ENCODE assay signal across 11 cellular contexts in the genomic region with DNA sequence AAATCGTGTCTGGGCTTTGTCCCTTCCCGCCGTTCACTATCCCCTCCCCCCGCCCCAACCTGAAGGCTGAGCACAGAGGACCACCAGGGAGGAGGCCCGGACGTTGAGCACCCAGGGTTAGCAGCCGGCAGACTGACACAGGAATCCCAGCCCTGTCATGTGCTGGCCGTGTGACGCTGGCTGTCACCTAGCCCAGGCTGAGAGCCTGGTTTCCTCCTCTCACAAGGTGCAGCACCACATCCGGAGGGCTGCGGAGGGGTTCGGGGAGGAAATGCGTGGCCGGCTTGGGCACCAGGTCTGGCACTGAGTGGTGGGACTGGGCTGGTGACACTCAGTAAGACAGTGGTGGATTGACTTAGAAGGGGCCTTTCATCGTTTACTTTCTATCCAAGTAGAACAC. TPM values are rescaled to one million over a fixed set of nuclear protein-coding genes. Genes with fewer than 3 reads are reported as not detected.
DNase-seq lines count a peak whose midpoint lies in the region; ATAC-seq and TF ChIP-seq lines count a peak whose summit lies in the region.
"Had no signal": no experiment of that assay in that cellular context is flagged by ENCODE, and none has a peak within 500 bp of the region (broad histone marks: within the 10 kb centered on the region; RNA-seq: fewer than 3 reads in every experiment).

No MANE protein-coding gene starts in this region.

- no peak overlapping the region for H3K27ac Mint-ChIP-seq in activated naive CD4-positive, alpha-beta T cell treated with anti-CD3 and anti-CD28 coated beads for 36 hours
- H3K27ac Mint-ChIP-seq: activated naive CD4-positive, alpha-beta T cell treated with anti-CD3 and anti-CD28 coated beads, Interleukin-2, amount 50 U/mL, for 24 hours had no signal

- TF ChIP-seq POLR2A in spleen (IDR thresholded peaks at IDR 0.05) = no peak
- TF ChIP-seq POLR2A in erythroblast (IDR thresholded peaks at IDR 0.05; ENCODE audit: low read length) = no peak

- peaks cover 5% of the 10 kb centered on the region for H3K36me3 Mint-ChIP-seq in activated naive CD4-positive, alpha-beta T cell treated with anti-CD3 and anti-CD28 coated beads for 36 hours (ENCODE audit: low read depth)

- intact Hi-C loops in activated naive CD4-positive, alpha-beta T cell treated with anti-CD3 and anti-CD28 coated beads for 36 hours (cut with micrococcal nuclease) = no loop called here
- intact Hi-C loops in spleen (cut with DNase I; ENCODE audit: low total_unique reads) = no loop called here

- no peak overlapping the region for H3K4me3 ChIP-seq in spleen
- H3K4me3 ChIP-seq: lower lobe of right lung had no signal

- H3K27ac ChIP-seq in spleen = peak overlapping the region in 3 of 8 donors; percentile 35 to 57 (median 40)
- H3K27ac ChIP-seq: lower lobe of right lung had no signal

- peaks cover 0 to 30% (median 17%) of the 10 kb centered on the region in 6 donors for H3K4me1 ChIP-seq in spleen

- peaks cover 34% of the 10 kb centered on the region for H3K4me1 Mint-ChIP-seq in activated naive CD4-positive, alpha-beta T cell treated with anti-CD3 and anti-CD28 coated beads for 36 hours (ENCODE audit: low read depth)

- ATAC-seq in GM19035 (IDR thresholded peaks at IDR 0.05; ENCODE audit: unreplicated experiment) (no peak), GM18873 (IDR thresholded peaks at IDR 0.05; ENCODE audit: low FRiP score, unreplicated experiment) (no peak)
- ATAC-seq: esophagus mucosa, lower lobe of right lung had no signal

- 6 to 38% (median 18%) methylated on average over 8 to 15 of the region's 15 CpGs for WGBS in spleen, 5 donors

- DNase-seq in DMS53 (lab: John Stamatoyannopoulos, UW) (peak; percentile 74), spleen (peak; percentile 93), erythroblast (lab: John Stamatoyannopoulos, UW) (no peak), germinal center (ENCODE audit: low spot score) (no peak)
- DNase-seq in activated CD4-positive, CD25-positive, alpha-beta regulatory T cell treated with anti-CD3 and anti-CD28 coated beads, Interleukin-2, amount 50 U/mL, for 16 hours (ENCODE audit: low read depth, low spot score) = peak; percentile 31
- peak; percentile 85 for DNase-seq in activated naive CD4-positive, alpha-beta T cell treated with anti-CD3 and anti-CD28 coated beads for 36 hours
- DNase-seq: lower lobe of right lung had no signal

- no peaks in the 10 kb centered on the region for H3K36me3 ChIP-seq in spleen
- H3K36me3 ChIP-seq: lower lobe of right lung had no signal

- no peak overlapping the region for H3K4me3 Mint-ChIP-seq in activated naive CD4-positive, alpha-beta T cell treated with anti-CD3 and anti-CD28 coated beads for 36 hours
- H3K4me3 Mint-ChIP-seq: activated naive CD4-positive, alpha-beta T cell treated with anti-CD3 and anti-CD28 coated beads, Interleukin-2, amount 50 U/mL, for 24 hours had no signal

- H3K27me3 ChIP-seq in spleen (replicated peaks in 1 of 7) = peaks cover 0 to 48% (median 0%) of the 10 kb centered on the region in 7 donors

- H3K9me3 Mint-ChIP-seq in activated naive CD4-positive, alpha-beta T cell treated with anti-CD3 and anti-CD28 coated beads for 36 hours = peaks cover 21% of the 10 kb centered on the region
- H3K9me3 Mint-ChIP-seq: activated naive CD4-positive, alpha-beta T cell treated with anti-CD3 and anti-CD28 coated beads, Interleukin-2, amount 50 U/mL, for 24 hours had no signal

- TF ChIP-seq CTCF in spleen (IDR thresholded peaks at IDR 0.05 in 8 of 11, conservative IDR thresholded peaks at IDR 0.05 in 3 of 11) = no peak

- peaks cover 0 to 45% (median 23%) of the 10 kb centered on the region in 8 donors for H3K9me3 ChIP-seq in spleen

- no peaks in the 10 kb centered on the region for H3K27me3 Mint-ChIP-seq in activated naive CD4-positive, alpha-beta T cell treated with anti-CD3 and anti-CD28 coated beads for 36 hours (ENCODE audit: low read depth)
- H3K27me3 Mint-ChIP-seq: activated naive CD4-positive, alpha-beta T cell treated with anti-CD3 and anti-CD28 coated beads, Interleukin-2, amount 50 U/mL, for 24 hours had no signal

- CTCF ChIA-PET in activated naive CD4-positive, alpha-beta T cell treated with anti-CD3 and anti-CD28 coated beads for 36 hours (lab: Charles Lee) = no interaction called here

RNA-seq across cellular contexts. Expression of a gene that starts 4.6 kb away (rescaled TPM):
- 10 to 100 TPM; 29.6 to 33.3 TPM for total RNA-seq in activated naive CD4-positive, alpha-beta T cell treated with anti-CD3 and anti-CD28 coated beads for 36 hours
- total RNA-seq in spleen = 10 to 100 TPM; 17.6 to 37.6 (median 31.9) TPM
- 10 to 100 TPM; 14.0 to 20.1 (median 15.0) TPM for polyA plus RNA-seq in spleen

RNA-seq across cellular contexts. Expression of a gene that starts 25.5 kb away (rescaled TPM):
- total RNA-seq in activated naive CD4-positive, alpha-beta T cell treated with anti-CD3 and anti-CD28 coated beads for 36 hours = 100 to 1,000 TPM; 287 to 288 TPM
- 100 to 1,000 TPM; 157 to 247 (median 180) TPM for total RNA-seq in spleen
- 100 to 1,000 TPM; 178 to 281 (median 235) TPM for polyA plus RNA-seq in spleen

RNA-seq across cellular contexts. Expression of a gene that starts 25.9 kb away (rescaled TPM):
- total RNA-seq in activated naive CD4-positive, alpha-beta T cell treated with anti-CD3 and anti-CD28 coated beads for 36 hours = 10 to 100 TPM; 14.5 to 18.0 TPM
- total RNA-seq in spleen = 10 to 100 TPM; 13.0 to 18.6 (median 14.3) TPM
- polyA plus RNA-seq in spleen = 10 to 100 TPM in 1 of 3 donors, 1 to 10 TPM in 2; 6.7 to 11.0 (median 8.4) TPM

RNA-seq across cellular contexts. Expression of a gene that starts 52.0 kb away (rescaled TPM):
- 10 to 100 TPM; 15.0 to 15.4 TPM for total RNA-seq in activated naive CD4-positive, alpha-beta T cell treated with anti-CD3 and anti-CD28 coated beads for 36 hours
- 10 to 100 TPM; 15.5 to 28.3 (median 18.6) TPM for total RNA-seq in spleen
- polyA plus RNA-seq in spleen = 1 to 10 TPM; 4.3 to 7.2 (median 4.4) TPM

Comparison
In these comparisons a context has a peak if more than half of its experiments do, and no peak if none do; other contexts are left out.
1. DNase-seq: peak in DMS53 (single experiment), activated CD4-positive, CD25-positive, alpha-beta regulatory T cell treated with anti-CD3 and anti-CD28 coated beads, Interleukin-2, amount 50 U/mL, for 16 hours (single experiment), activated naive CD4-positive, alpha-beta T cell treated with anti-CD3 and anti-CD28 coated beads for 36 hours (single experiment) and spleen (single experiment); none in erythroblast (0 of 2) and germinal center (single experiment).